Comparison of ENCODE assay signal across 8 cellular contexts in the genomic region with DNA sequence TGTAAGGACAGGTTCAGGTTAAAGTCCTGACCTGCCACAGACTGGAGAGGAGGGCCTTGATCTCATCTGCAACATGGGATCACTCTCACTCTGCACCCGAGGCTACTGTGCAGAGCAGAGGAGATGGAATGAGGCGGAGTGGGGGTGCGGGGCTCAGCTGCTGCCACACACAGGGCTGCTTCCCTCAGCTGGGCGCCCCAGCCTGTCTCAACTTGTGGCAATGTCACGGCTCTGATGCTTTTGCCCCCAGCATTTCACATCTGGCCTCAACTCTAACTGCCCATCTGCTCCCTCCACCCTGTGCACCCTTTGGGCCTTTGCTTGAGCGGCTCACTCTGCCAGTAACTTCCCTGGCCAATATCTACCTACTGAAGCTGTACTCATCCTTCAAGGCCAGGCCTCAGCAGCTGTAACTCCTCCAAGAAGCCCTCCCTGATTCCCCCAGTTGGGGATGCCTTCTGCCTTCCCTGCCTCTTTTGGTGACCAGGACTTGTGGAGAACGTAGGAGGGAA.
DNase-seq lines count a peak whose midpoint lies in the region; ATAC-seq and TF ChIP-seq lines count a peak whose summit lies in the region.

No MANE protein-coding gene starts in this region.

- H2AFZ ChIP-seq in DND-41 (ENCODE audit: low read depth, low read length): peak overlapping the region; percentile 38

- 56 to 63% methylated on average over 7 of the region's 7 CpGs for WGBS in esophagus, 2 donors
- 69 to 86% methylated on average over 7 of the region's 7 CpGs for WGBS in sigmoid colon, 2 donors

- TF ChIP-seq POLR2A in sigmoid colon (IDR thresholded peaks at IDR 0.05): no peak

- TF ChIP-seq CTCF in DND-41 (IDR thresholded peaks at IDR 0.05; ENCODE audit: borderline replicate concordance, extremely low read depth, low read length, poor library complexity, severe bottlenecking) (no peak), RWPE1 (conservative IDR thresholded peaks at IDR 0.05; ENCODE audit: low read depth) (no peak), sigmoid colon (IDR thresholded peaks at IDR 0.05) (no peak), GM13977 (IDR thresholded peaks at IDR 0.05; ENCODE audit: extremely low read depth, insufficient read depth, missing control alignments) (no peak)

- TF ChIP-seq EP300 in sigmoid colon (IDR thresholded peaks at IDR 0.05): no peak

- H3K4me1 ChIP-seq in DND-41 (ENCODE audit: insufficient read depth, low read length) (peaks cover 68% of the 10 kb centered on the region), esophagus (ENCODE audit: control insufficient read depth in 2 of 2, insufficient read depth in 2 of 2, low read length in 1 of 2) (peaks cover 3 to 13% of the 10 kb centered on the region in 2 donors), sigmoid colon (peaks cover 0 to 39% (median 29%) of the 10 kb centered on the region in 4 donors)

- H3K9me3 ChIP-seq in DND-41 (ENCODE audit: insufficient read depth, low read length, severe bottlenecking): no peaks in the 10 kb centered on the region
- no peaks in the 10 kb centered on the region for H3K9me3 ChIP-seq in esophagus (ENCODE audit: control insufficient read depth in 2 of 2, insufficient read depth in 1 of 2, low read depth in 1 of 2, low read length in 1 of 2)
- no peaks in the 10 kb centered on the region for H3K9me3 ChIP-seq in sigmoid colon

- POLR2A ChIA-PET in RWPE1 (lab: Yijun Ruan, JAX; ENCODE audit: low non-redundant PET): no interaction called here

- H3K27me3 ChIP-seq in DND-41 (ENCODE audit: insufficient read depth, low read length, poor library complexity): no peaks in the 10 kb centered on the region
- H3K27me3 ChIP-seq in esophagus (ENCODE audit: control insufficient read depth in 1 of 2, insufficient read depth in 2 of 2, low read length in 2 of 2): no peaks in the 10 kb centered on the region
- no peaks in the 10 kb centered on the region for H3K27me3 ChIP-seq in sigmoid colon

- ATAC-seq in DND-41 (ENCODE audit: insufficient read depth, low read depth) (no peak), GM18519 (IDR thresholded peaks at IDR 0.05; ENCODE audit: low FRiP score, unreplicated experiment) (no peak), GM21786 (IDR thresholded peaks at IDR 0.05; ENCODE audit: unreplicated experiment) (no peak)

- peak; percentile 62 for DNase-seq in DND-41
- no peak for DNase-seq in RWPE1 (ENCODE audit: low spot score)
- DNase-seq in sigmoid colon: peak; percentile 60
- DNase-seq in GM13977 (ENCODE audit: low spot score): no peak
- no peak for DNase-seq in NCI-H2029 (lab: John Stamatoyannopoulos, UW)

- H4K20me1 ChIP-seq in DND-41 (ENCODE audit: insufficient read depth, low read length): peaks cover 3% of the 10 kb centered on the region; the same call in 1 of the 2 replicates

- H3K4me3 ChIP-seq in DND-41 (ENCODE audit: low read depth in 1 of 2, low read length in 2 of 2) (peak overlapping the region in 1 of 2 experiments; percentile 46; a peak in 2 of 4 replicates), esophagus (ENCODE audit: low read depth in 1 of 2, low read length in 2 of 2) (no peak overlapping the region), sigmoid colon (no peak overlapping the region)

- CTCF ChIA-PET in RWPE1 (lab: Yijun Ruan, JAX): interaction anchor here (0.8 to 3.0 kb wide), 2 partner anchors 208 to 311 kb away, joined by 4 to 14 read pairs; no protein-coding TSS in a partner anchor

- H3K9ac ChIP-seq in DND-41 (ENCODE audit: low read depth, low read length): peak overlapping the region; percentile 71

- H3K36me3 ChIP-seq in DND-41 (ENCODE audit: insufficient read depth, low read length) (peaks cover 70% of the 10 kb centered on the region), esophagus (ENCODE audit: control insufficient read depth in 2 of 2, insufficient read depth in 2 of 2, low read length in 1 of 2) (peaks cover 16 to 35% of the 10 kb centered on the region in 2 donors), sigmoid colon (peaks cover 10 to 70% (median 31%) of the 10 kb centered on the region in 4 donors)

- peak overlapping the region; percentile 72 for H3K4me2 ChIP-seq in DND-41 (ENCODE audit: insufficient read depth, low read length)

- H3K27ac ChIP-seq in DND-41 (ENCODE audit: low read length) (peak overlapping the region; percentile 99), RWPE1 (peak overlapping the region; percentile 51), esophagus (ENCODE audit: low read depth in 2 of 2, low read length in 1 of 2) (peak overlapping the region; percentile 72), sigmoid colon (peak overlapping the region; percentile 74 to 84 (median 80))

- H3K79me2 ChIP-seq in DND-41 (ENCODE audit: insufficient read depth, low read length): 0 out of 2 replicates have a peak, but pooled peaks cover 3% of the 10 kb centered on the region

- intact Hi-C loops in sigmoid colon (cut with DNase I): no loop called here

- in situ Hi-C loops in GM13977 (cut with MboI; ENCODE audit: low pct_unique_long_range_greater_than_20kb, low sequenced_read_pairs, unreplicated experiment): no loop called here

Comparison
In these comparisons a context has a peak if more than half of its experiments do, and no peak if none do; other contexts are left out.
1. DNase-seq: peak in DND-41 (single experiment) and sigmoid colon (single experiment); none in RWPE1 (single experiment), GM13977 (single experiment) and NCI-H2029 (single experiment).
2. Peak in every context shown above with its lines, with median percentiles within 50 percentile points of each other: H3K27ac ChIP-seq.